8 cellular contexts compared by ENCODE assay signal in the genomic region with DNA sequence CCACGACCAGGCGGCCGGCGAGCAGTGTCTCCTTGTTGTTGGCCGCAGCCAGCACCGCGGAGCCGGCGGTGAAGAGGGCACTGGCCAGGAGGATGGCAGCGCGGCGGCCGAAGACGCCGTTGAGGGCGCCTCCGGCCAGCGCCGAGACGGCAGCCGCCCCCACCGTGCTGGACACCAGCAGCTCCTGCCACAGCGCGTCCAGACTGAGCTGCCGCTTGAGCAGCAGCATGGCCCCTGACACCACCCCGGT. TPM values are rescaled to one million over a fixed set of nuclear protein-coding genes. Genes with fewer than 3 reads are reported as not detected.
DNase-seq lines count a peak whose midpoint lies in the region; ATAC-seq and TF ChIP-seq lines count a peak whose summit lies in the region.

No MANE protein-coding gene starts in this region.

- CTCF ChIA-PET in A673 (lab: Charles Lee), result interaction anchor here (2.0 kb wide), 1 partner anchor 94 kb away, joined by 7 read pairs; no protein-coding TSS in a partner anchor

- peak; percentile 38 for ATAC-seq in GM19467 (IDR thresholded peaks at IDR 0.05; ENCODE audit: unreplicated experiment)

- no peak overlapping the region for H2BK15ac ChIP-seq in mesenchymal stem cell (ENCODE audit: low read depth, poor library complexity, severe bottlenecking)

- no peaks in the 10 kb centered on the region for H3K9me3 Mint-ChIP-seq in chondrocyte (ENCODE audit: low read depth)

- peak overlapping the region; percentile 25 to 90 for H2BK12ac ChIP-seq in mesenchymal stem cell (ENCODE audit: low read length in 2 of 2)

- H2BK120ac ChIP-seq in mesenchymal stem cell (ENCODE audit: low read depth, low read length), result no peak overlapping the region

- no peak overlapping the region for H3K27ac Mint-ChIP-seq in chondrocyte (ENCODE audit: unreplicated experiment)

- intact Hi-C loops in A673 (cut with micrococcal nuclease; ENCODE audit: unreplicated experiment), result loop anchor here (5.0 kb wide), 1 partner anchor 298 kb away; no protein-coding TSS in a partner anchor
- intact Hi-C loops in uterus (cut with DNase I; ENCODE audit: low total_unique reads), result loop anchor here (5.0 kb wide), 1 partner anchor 93 kb away; no protein-coding TSS in a partner anchor

- H3K4ac ChIP-seq in mesenchymal stem cell (ENCODE audit: low read depth in 1 of 2, low read length in 2 of 2), result peak overlapping the region in 1 of 2 experiments; percentile 60

- H3K36me3 ChIP-seq in A673 (ENCODE audit: insufficient read depth, low read length, poor library complexity, severe bottlenecking) (no peaks in the 10 kb centered on the region), mesenchymal stem cell (ENCODE audit: control insufficient read depth in 1 of 2, insufficient read depth in 2 of 2, low read depth in 1 of 2, low read length in 2 of 2) (no peaks in the 10 kb centered on the region), uterus (no peaks in the 10 kb centered on the region)

- no peak for TF ChIP-seq POLR2A in uterus (IDR thresholded peaks at IDR 0.05)

- H3K4me3 ChIP-seq in A673 (ENCODE audit: low read depth, low read length, poor library complexity, severe bottlenecking) (peak overlapping the region; percentile 89), mesenchymal stem cell (ENCODE audit: insufficient read depth in 1 of 2, low read depth in 1 of 2, low read length in 2 of 2) (peak overlapping the region; percentile 86 to 90), uterus (peak overlapping the region; percentile 59 to 94)

- H3K79me1 ChIP-seq in mesenchymal stem cell (replicated peaks; ENCODE audit: low read length, poor library complexity, severe bottlenecking), result peaks cover 15% of the 10 kb centered on the region

- H2BK5ac ChIP-seq in mesenchymal stem cell (ENCODE audit: low read depth, low read length, poor library complexity, severe bottlenecking), result no peak overlapping the region

- peak overlapping the region; percentile 83 for H4K91ac ChIP-seq in mesenchymal stem cell (ENCODE audit: low read length)

- no peaks in the 10 kb centered on the region for H3K9me3 ChIP-seq in A673 (ENCODE audit: low read depth, low read length, poor library complexity, severe bottlenecking)
- H3K9me3 ChIP-seq in mesenchymal stem cell (ENCODE audit: control insufficient read depth, low read length), result no peaks in the 10 kb centered on the region
- H3K9me3 ChIP-seq in uterus, result no peaks in the 10 kb centered on the region

- BruUV-seq in A673 (replicated peaks; lab: Mats Ljungman, UMichigan), result no TSS peak

- WGBS in mesenchymal stem cell, result under 1% methylated on average over 26 of the region's 26 CpGs

- H3K27me3 Mint-ChIP-seq in chondrocyte (ENCODE audit: low read depth), result no peaks in the 10 kb centered on the region

- peak overlapping the region; percentile 87 for H2AFZ ChIP-seq in mesenchymal stem cell (ENCODE audit: low read depth, low read length)

- H3K4me1 Mint-ChIP-seq in chondrocyte (ENCODE audit: low read depth), result peaks cover 34% of the 10 kb centered on the region

- peak overlapping the region in 1 of 2 experiments; percentile 94 for H3K14ac ChIP-seq in mesenchymal stem cell (ENCODE audit: low read length in 2 of 2)

- H3K23ac ChIP-seq in mesenchymal stem cell (ENCODE audit: low read length in 2 of 2), result peak overlapping the region in 1 of 2 experiments; percentile 85

- H3K4me1 ChIP-seq in A673 (ENCODE audit: insufficient read depth, low read length, poor library complexity, severe bottlenecking) (peaks cover 14% of the 10 kb centered on the region), mesenchymal stem cell (ENCODE audit: control insufficient read depth, insufficient read depth, low read depth, low read length) (peaks cover 2% of the 10 kb centered on the region), uterus (no peaks in the 10 kb centered on the region)

- POLR2A ChIA-PET in A673 (lab: Charles Lee; ENCODE audit: low non-redundant PET), result no interaction called here

- TF ChIP-seq CTCF in A673 (conservative IDR thresholded peaks at IDR 0.05; ENCODE audit: low read depth, low read length) (no peak), chondrocyte (IDR thresholded peaks at IDR 0.05) (no peak), uterus (IDR thresholded peaks at IDR 0.05) (no peak)

- H3K9ac ChIP-seq in mesenchymal stem cell (ENCODE audit: low read length), result peak overlapping the region; percentile 84

- H3K36me3 Mint-ChIP-seq in chondrocyte (ENCODE audit: low read depth), result no peaks in the 10 kb centered on the region

- no peak overlapping the region for H2AK5ac ChIP-seq in mesenchymal stem cell (ENCODE audit: low read length, severe bottlenecking)

- peak overlapping the region; percentile 70 for H3K27ac ChIP-seq in A673 (ENCODE audit: low read depth, low read length, poor library complexity, severe bottlenecking)
- H3K27ac ChIP-seq in mesenchymal stem cell (ENCODE audit: low read length, poor library complexity, severe bottlenecking), result no peak overlapping the region
- H3K27ac ChIP-seq in uterus, result peak overlapping the region; percentile 91 to 94

- H3K27me3 ChIP-seq in A673 (replicated peaks; ENCODE audit: insufficient read depth, low read depth, low read length, poor library complexity) (no peaks in the 10 kb centered on the region), mesenchymal stem cell (ENCODE audit: control insufficient read depth in 1 of 2, insufficient read depth in 1 of 2, low read length in 2 of 2) (no peaks in the 10 kb centered on the region), uterus (no peaks in the 10 kb centered on the region)

- H3K4me3 Mint-ChIP-seq in chondrocyte (ENCODE audit: unreplicated experiment), result peak overlapping the region; percentile 64

- peak overlapping the region; percentile 64 for H4K8ac ChIP-seq in mesenchymal stem cell (ENCODE audit: low read length)

- DNase-seq in A673 (ENCODE audit: low spot score) (no peak), KG1 (lab: John Stamatoyannopoulos, UW) (peak; percentile 9), chondrocyte (ENCODE audit: low spot score) (no peak), mesenchymal stem cell (no peak), uterus (peak; percentile 36 to 37), GF-D8 (lab: John Stamatoyannopoulos, UW) (no peak)
- DNase-seq in stimulated activated CD4-positive, alpha-beta T cell treated with anti-CD3 and anti-CD28 coated beads, Interleukin-15, amount 100 ng/mL, for 24 hours, result no peak

- H3K18ac ChIP-seq in mesenchymal stem cell (ENCODE audit: low read depth in 1 of 2, low read length in 2 of 2), result peak overlapping the region; percentile 86 to 98

- H3K4me2 ChIP-seq in mesenchymal stem cell (ENCODE audit: low read length, poor library complexity, severe bottlenecking), result peak overlapping the region; percentile 64

RNA-seq across cellular contexts. Expression of gene SLC2A13, which starts 0.7 kb away (rescaled TPM):
- 8.7 and 9.1 TPM in 2 replicates for total RNA-seq in A673 (2021)
- 12.3 to 14.6 TPM (median 14.4 TPM) in 3 replicates for total RNA-seq in chondrocyte
- 9.0 TPM for polyA plus RNA-seq in mesenchymal stem cell (2013, experiment 1 of 2)
- polyA plus RNA-seq in mesenchymal stem cell (2013, experiment 2 of 2), result 9.8 TPM
- total RNA-seq in uterus, result 10 to 100 TPM; 12.8 to 31.7 (median 15.3) TPM

Comparison
In these comparisons a context has a peak if more than half of its experiments do, and no peak if none do; other contexts are left out.
1. DNase-seq: peak in KG1 (single experiment) and uterus (2 of 2); none in A673 (single experiment), chondrocyte (single experiment), mesenchymal stem cell (single experiment), stimulated activated CD4-positive, alpha-beta T cell treated with anti-CD3 and anti-CD28 coated beads, Interleukin-15, amount 100 ng/mL, for 24 hours (single experiment) and GF-D8 (single experiment).
2. Peak in every context shown above with its lines, with median percentiles within 50 percentile points of each other: H3K4me3 ChIP-seq.